ENCODE assay signal across 1 cellular context in the genomic region with DNA sequence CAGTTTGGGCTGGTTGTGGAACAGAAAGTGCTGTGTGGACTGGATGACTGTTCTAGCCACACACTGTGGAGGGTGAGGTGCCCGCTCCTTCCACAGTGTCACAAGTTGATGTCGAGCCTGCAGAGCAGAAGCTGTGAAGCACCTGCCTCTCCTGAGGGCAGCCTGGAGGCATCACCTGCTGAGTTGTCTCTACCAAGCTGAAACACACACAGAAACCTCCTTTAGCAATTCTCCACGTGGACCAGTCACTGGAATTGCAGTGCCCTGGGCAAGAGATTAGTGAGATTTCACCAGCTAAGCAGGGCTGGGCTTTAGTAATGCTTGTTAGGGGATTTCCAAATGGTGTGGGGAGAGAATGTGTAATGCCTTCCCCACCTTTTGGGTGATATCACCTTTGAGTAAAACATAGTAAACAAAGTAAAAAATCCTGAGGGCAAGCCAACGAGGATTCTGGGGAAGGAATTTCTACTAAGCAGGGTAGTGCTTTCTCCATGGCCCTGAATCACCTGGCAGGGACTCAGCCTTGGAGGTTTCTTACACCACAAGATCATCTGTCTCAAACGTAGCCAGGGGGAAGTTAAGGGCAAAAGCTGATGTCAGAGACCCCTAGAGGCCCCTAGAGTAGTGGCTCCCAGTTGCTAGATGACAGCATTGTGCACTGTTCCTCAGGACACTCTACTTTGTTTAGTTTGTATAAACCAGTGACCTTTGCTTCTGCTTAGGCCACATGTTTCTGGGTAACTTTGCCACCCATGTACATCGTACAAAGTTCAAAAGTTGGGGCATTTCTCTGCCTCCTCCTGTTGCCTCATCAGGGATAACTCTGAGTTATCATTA.
A peak's percentile ranks its signal among the peaks of the same experiment; 100 is the strongest.
TF ChIP-seq lines count a peak whose summit lies in the region.

No MANE protein-coding gene starts in this region.

TF ChIP-seq in liver, 16 proteins besides CTCF, POLR2A, EP300 and RAD21 (continued from another document):
- TF ChIP-seq, protein P1, sequence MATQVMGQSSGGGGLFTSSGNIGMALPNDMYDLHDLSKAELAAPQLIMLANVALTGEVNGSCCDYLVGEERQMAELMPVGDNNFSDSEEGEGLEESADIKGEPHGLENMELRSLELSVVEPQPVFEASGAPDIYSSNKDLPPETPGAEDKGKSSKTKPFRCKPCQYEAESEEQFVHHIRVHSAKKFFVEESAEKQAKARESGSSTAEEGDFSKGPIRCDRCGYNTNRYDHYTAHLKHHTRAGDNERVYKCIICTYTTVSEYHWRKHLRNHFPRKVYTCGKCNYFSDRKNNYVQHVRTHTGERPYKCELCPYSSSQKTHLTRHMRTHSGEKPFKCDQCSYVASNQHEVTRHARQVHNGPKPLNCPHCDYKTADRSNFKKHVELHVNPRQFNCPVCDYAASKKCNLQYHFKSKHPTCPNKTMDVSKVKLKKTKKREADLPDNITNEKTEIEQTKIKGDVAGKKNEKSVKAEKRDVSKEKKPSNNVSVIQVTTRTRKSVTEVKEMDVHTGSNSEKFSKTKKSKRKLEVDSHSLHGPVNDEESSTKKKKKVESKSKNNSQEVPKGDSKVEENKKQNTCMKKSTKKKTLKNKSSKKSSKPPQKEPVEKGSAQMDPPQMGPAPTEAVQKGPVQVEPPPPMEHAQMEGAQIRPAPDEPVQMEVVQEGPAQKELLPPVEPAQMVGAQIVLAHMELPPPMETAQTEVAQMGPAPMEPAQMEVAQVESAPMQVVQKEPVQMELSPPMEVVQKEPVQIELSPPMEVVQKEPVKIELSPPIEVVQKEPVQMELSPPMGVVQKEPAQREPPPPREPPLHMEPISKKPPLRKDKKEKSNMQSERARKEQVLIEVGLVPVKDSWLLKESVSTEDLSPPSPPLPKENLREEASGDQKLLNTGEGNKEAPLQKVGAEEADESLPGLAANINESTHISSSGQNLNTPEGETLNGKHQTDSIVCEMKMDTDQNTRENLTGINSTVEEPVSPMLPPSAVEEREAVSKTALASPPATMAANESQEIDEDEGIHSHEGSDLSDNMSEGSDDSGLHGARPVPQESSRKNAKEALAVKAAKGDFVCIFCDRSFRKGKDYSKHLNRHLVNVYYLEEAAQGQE (IDR thresholded peaks at IDR 0.05) = peak; percentile 11
- TF ChIP-seq HNF4A (conservative IDR thresholded peaks at IDR 0.05) = peak; percentile 97 to 98
- TF ChIP-seq, protein P2, sequence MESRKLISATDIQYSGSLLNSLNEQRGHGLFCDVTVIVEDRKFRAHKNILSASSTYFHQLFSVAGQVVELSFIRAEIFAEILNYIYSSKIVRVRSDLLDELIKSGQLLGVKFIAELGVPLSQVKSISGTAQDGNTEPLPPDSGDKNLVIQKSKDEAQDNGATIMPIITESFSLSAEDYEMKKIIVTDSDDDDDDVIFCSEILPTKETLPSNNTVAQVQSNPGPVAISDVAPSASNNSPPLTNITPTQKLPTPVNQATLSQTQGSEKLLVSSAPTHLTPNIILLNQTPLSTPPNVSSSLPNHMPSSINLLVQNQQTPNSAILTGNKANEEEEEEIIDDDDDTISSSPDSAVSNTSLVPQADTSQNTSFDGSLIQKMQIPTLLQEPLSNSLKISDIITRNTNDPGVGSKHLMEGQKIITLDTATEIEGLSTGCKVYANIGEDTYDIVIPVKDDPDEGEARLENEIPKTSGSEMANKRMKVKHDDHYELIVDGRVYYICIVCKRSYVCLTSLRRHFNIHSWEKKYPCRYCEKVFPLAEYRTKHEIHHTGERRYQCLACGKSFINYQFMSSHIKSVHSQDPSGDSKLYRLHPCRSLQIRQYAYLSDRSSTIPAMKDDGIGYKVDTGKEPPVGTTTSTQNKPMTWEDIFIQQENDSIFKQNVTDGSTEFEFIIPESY (IDR thresholded peaks at IDR 0.05) = peak; percentile 46
- TF ChIP-seq RXRA (IDR thresholded peaks at IDR 0.05) = peak; percentile 86 to 95
- TF ChIP-seq NR2F2 (IDR thresholded peaks at IDR 0.05) = peak; percentile 34
- TF ChIP-seq SP1 (IDR thresholded peaks at IDR 0.05) = peak; percentile 97
- peak; percentile 95 for TF ChIP-seq HNF4G (IDR thresholded peaks at IDR 0.05)
- TF ChIP-seq EGR1 (IDR thresholded peaks at IDR 0.05; ENCODE audit: low read depth in 2 of 2) = no peak
- TF ChIP-seq, protein P3, sequence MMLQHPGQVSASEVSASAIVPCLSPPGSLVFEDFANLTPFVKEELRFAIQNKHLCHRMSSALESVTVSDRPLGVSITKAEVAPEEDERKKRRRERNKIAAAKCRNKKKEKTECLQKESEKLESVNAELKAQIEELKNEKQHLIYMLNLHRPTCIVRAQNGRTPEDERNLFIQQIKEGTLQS (IDR thresholded peaks at IDR 0.05) = peak; percentile 88
- TF ChIP-seq GABPA (IDR thresholded peaks at IDR 0.05 in 1 of 2, conservative IDR thresholded peaks at IDR 0.05 in 1 of 2) = peak in 1 of 2 donors; percentile 15
- no peak for TF ChIP-seq FOXA1 (IDR thresholded peaks at IDR 0.05)
- no peak for TF ChIP-seq TAF1 (conservative IDR thresholded peaks at IDR 0.05)
